ENCODE assay signal across 24 cellular contexts in genomic region chrX:154072192-154072591, GRCh38.
"Had no signal": no experiment of that assay in that cellular context is flagged by ENCODE, and none has a peak within 500 bp of the region (broad histone marks: within the 10 kb centered on the region; RNA-seq: fewer than 3 reads in every experiment).

No MANE protein-coding gene starts in this region.

- H3K4me1 Mint-ChIP-seq: neural progenitor cell had no signal

- H3K4me2 ChIP-seq: neural progenitor cell had no signal

- ATAC-seq: esophagus mucosa; heart left ventricle; mucosa of descending colon; naive thymus-derived CD8-positive, alpha-beta T cell; pancreas; right cardiac atrium had no signal

- H2AFZ ChIP-seq: neural progenitor cell had no signal

- H3K4me1 ChIP-seq: neural progenitor cell, pancreas, transverse colon had no signal

- DNase-seq: cortex of kidney; dorsolateral prefrontal cortex; effector CD8-positive, alpha-beta T cell; heart left ventricle; hippocampal formation; kidney glomerular epithelial cell; mucosa of descending colon; naive thymus-derived CD8-positive, alpha-beta T cell; nucleus accumbens; pancreas; right cardiac atrium; small intestine; stimulated activated CD4-positive, alpha-beta T cell treated with anti-CD3 and anti-CD28 coated beads, Interleukin-12 subunit alpha, Interleukin-12 subunit beta, amount 100 ng/mL, for 4 hours; stimulated activated naive CD4-positive, alpha-beta T cell; stomach; substantia nigra; transverse colon had no signal

- H3K36me3 ChIP-seq: heart left ventricle, neural progenitor cell, pancreas, stomach, thoracic aorta, transverse colon had no signal

- H3K9ac ChIP-seq: neural progenitor cell had no signal

- H3K27me3 ChIP-seq: neural progenitor cell, stomach, transverse colon had no signal

- H3K9me3 ChIP-seq: heart left ventricle, mucosa of descending colon, pancreas, stomach, thoracic aorta, transverse colon had no signal

- H3K27ac Mint-ChIP-seq: neural progenitor cell, progenitor cell of endocrine pancreas had no signal

- H3K27ac ChIP-seq: dorsolateral prefrontal cortex, heart left ventricle, neural progenitor cell, pancreas, stomach, thoracic aorta, transverse colon had no signal

- H3K27me3 Mint-ChIP-seq: naive thymus-derived CD8-positive, alpha-beta T cell; progenitor cell of endocrine pancreas had no signal

- H3K9me3 Mint-ChIP-seq: naive thymus-derived CD8-positive, alpha-beta T cell had no signal

- H3K4me3 ChIP-seq: dorsolateral prefrontal cortex, heart left ventricle, mucosa of descending colon, neural progenitor cell, pancreas, stomach, thoracic aorta, transverse colon had no signal

- H3K4me3 Mint-ChIP-seq: neural progenitor cell had no signal

- FAIRE-seq: endometrium, frontal cortex, islet of Langerhans, pancreas, small intestine had no signal
